ENCODE assay signal across 9 cellular contexts in genomic region chr2:160408575-160409291, GRCh38.
DNase-seq lines count a peak whose midpoint lies in the region; ATAC-seq, FAIRE-seq and TF ChIP-seq lines count a peak whose summit lies in the region.
"Had no signal": no experiment of that assay in that cellular context is flagged by ENCODE, and none has a peak within 500 bp of the region (broad histone marks: within the 10 kb centered on the region; RNA-seq: fewer than 3 reads in every experiment).

No MANE protein-coding gene starts in this region.

- no peak for FAIRE-seq in HepG2 (lab: Jason Lieb, UNC)

- POLR2A ChIA-PET in HepG2 (lab: Yijun Ruan, JAX) = interaction anchor here (1.4 to 2.8 kb wide), 2 partner anchors 84 to 86 kb away, joined by 3 to 9 read pairs; partner anchors contain the start of gene RBMS1

- peak; percentile 38 for ATAC-seq in HepG2
- ATAC-seq in right lobe of liver = no peak

- DNase-seq in HepG2 (ENCODE audit: low spot score) (no peak), right lobe of liver (no peak), colonic mucosa (no peak), uterus (no peak), OCI-M1 (lab: John Stamatoyannopoulos, UW) (no peak), HK-2 (ENCODE audit: unreplicated experiment) (no peak), LoVo (ENCODE audit: low spot score) (no peak)

- H2AFZ ChIP-seq in HepG2 (ENCODE audit: low read length) = no peak overlapping the region

- BruUV-seq in HepG2 (replicated peaks; lab: Mats Ljungman, UMichigan) = TSS peak; percentile 66

- peaks cover 29% of the 10 kb centered on the region for H3K79me2 ChIP-seq in HepG2 (ENCODE audit: insufficient read depth, low read length)

- H4K20me1 ChIP-seq in HepG2 (ENCODE audit: insufficient read depth, low read length) = peaks cover 63% of the 10 kb centered on the region

- 79% methylated on average over 16 of the region's 16 CpGs for WGBS in HepG2 (ENCODE audit: low lambda C conversion rate)
- 70% methylated on average over 7 of the region's 16 CpGs for WGBS in right lobe of liver (ENCODE audit: insufficient coverage, low coverage, low lambda C conversion rate, missing lambda C conversion rate)
- WGBS in mesodermal cell (ENCODE audit: insufficient coverage in 2 of 2), 2 experiments = 10 to 18% methylated on average over 13 to 14 of the region's 16 CpGs

- no peak for TF ChIP-seq POLR2A in HepG2 (IDR thresholded peaks at IDR 0.05; ENCODE audit: insufficient read depth in 1 of 2, low read depth in 2 of 2, low read length in 2 of 2)
- TF ChIP-seq POLR2A in right lobe of liver (IDR thresholded peaks at IDR 0.05) = no peak
- TF ChIP-seq POLR2A in uterus (IDR thresholded peaks at IDR 0.05) = no peak

- intact Hi-C loops in HepG2 (cut with micrococcal nuclease; ENCODE audit: unreplicated experiment) (loop anchor here (2.0 to 5.0 kb wide), 3 partner anchors 80 to 184 kb away; no protein-coding TSS in a partner anchor), right lobe of liver (cut with DNase I) (no loop called here), colonic mucosa (cut with DNase I) (no loop called here), uterus (cut with DNase I; ENCODE audit: low total_unique reads) (no loop called here)

- H3K4me3 ChIP-seq in HepG2 (replicated peaks in 1 of 3; ENCODE audit: insufficient read depth in 1 of 3, low read depth in 2 of 3, low read length in 3 of 3) = peak overlapping the region in 2 of 3 experiments; percentile 35 to 87; a peak in 3 of 6 replicates
- H3K4me3 ChIP-seq in right lobe of liver = no peak overlapping the region
- H3K4me3 ChIP-seq in colonic mucosa = no peak overlapping the region
- H3K4me3 ChIP-seq in mesodermal cell (ENCODE audit: extremely low read depth, insufficient read depth, low read length, poor library complexity, severe bottlenecking) = peak overlapping the region; percentile 39
- peak overlapping the region; percentile 38 to 98 for H3K4me3 ChIP-seq in uterus

- H3K36me3 ChIP-seq in HepG2 (replicated peaks in 1 of 2; ENCODE audit: control insufficient read depth in 1 of 2, insufficient read depth in 2 of 2, low read length in 2 of 2) (peaks cover 0 to 3% of the 10 kb centered on the region in 2 experiments; a peak in 1 of 5 replicates), right lobe of liver (no peaks in the 10 kb centered on the region), colonic mucosa (no peaks in the 10 kb centered on the region), mesodermal cell (ENCODE audit: control insufficient read depth, insufficient read depth, low read length) (peaks cover 3% of the 10 kb centered on the region), uterus (no peaks in the 10 kb centered on the region)

- H3K9ac ChIP-seq in HepG2 (ENCODE audit: insufficient read depth, low read depth, low read length) (peak overlapping the region; percentile 46; the same call in 1 of the 2 replicates), colonic mucosa (ENCODE audit: low read depth in 2 of 2, low read length in 2 of 2) (no peak overlapping the region)

- no peak for TF ChIP-seq EP300 in HepG2 (IDR thresholded peaks at IDR 0.05; ENCODE audit: low read depth in 2 of 2, low read length in 2 of 2)
- no peak for TF ChIP-seq EP300 in HepG2 (CRISPR knock-in tag; IDR thresholded peaks at IDR 0.05; ENCODE audit: borderline replicate concordance)

- no peak for TF ChIP-seq RAD21 in HepG2 (CRISPR knock-in tag; IDR thresholded peaks at IDR 0.05)

- H3K9me3 ChIP-seq in HepG2 (ENCODE audit: low read length) = no peaks in the 10 kb centered on the region
- no peaks in the 10 kb centered on the region for H3K9me3 ChIP-seq in right lobe of liver
- no peaks in the 10 kb centered on the region for H3K9me3 ChIP-seq in colonic mucosa
- H3K9me3 ChIP-seq in mesodermal cell (ENCODE audit: control insufficient read depth, low read length) = no peaks in the 10 kb centered on the region
- no peaks in the 10 kb centered on the region for H3K9me3 ChIP-seq in uterus

- H3K4me2 ChIP-seq in HepG2 (ENCODE audit: low read depth, low read length) = peak overlapping the region; percentile 74

- CTCF ChIA-PET in HepG2 (lab: Yijun Ruan, JAX; ENCODE audit: low intra/inter-chr PET ratio, low total read pairs) = no interaction called here

- H3K27ac ChIP-seq in HepG2 (ENCODE audit: extremely low read length, insufficient read depth, low read length) (no peak overlapping the region), right lobe of liver (peak overlapping the region in 1 of 3 donors; percentile 9), colonic mucosa (peak overlapping the region; percentile 27), mesodermal cell (ENCODE audit: low read depth, low read length, severe bottlenecking) (peak overlapping the region; percentile 85), uterus (peak overlapping the region; percentile 98 to 99)
- H3K27ac ChIP-seq: HL-60 had no signal

- TF ChIP-seq CTCF in HepG2 (CRISPR knock-in tag; IDR thresholded peaks at IDR 0.05) (no peak), right lobe of liver (IDR thresholded peaks at IDR 0.05) (no peak), colonic mucosa (IDR thresholded peaks at IDR 0.05) (peak; percentile 8), uterus (IDR thresholded peaks at IDR 0.05) (peak in 3 of 4 experiments; percentile 9 to 26 (median 23))

- in situ Hi-C loops in HepG2 (cut with HindIII; ENCODE audit: extremely low pct_ligation_motif_present, low pct_unique_long_range_greater_than_20kb) = loop anchor here (5.0 kb wide), 1 partner anchor 76 kb away; no protein-coding TSS in a partner anchor

- H3K27me3 ChIP-seq in HepG2 (ENCODE audit: control insufficient read depth in 1 of 2, insufficient read depth in 2 of 2, low read length in 2 of 2) (no peaks in the 10 kb centered on the region; a peak in 1 of 5 replicates), right lobe of liver (no peaks in the 10 kb centered on the region), colonic mucosa (peaks cover 11% of the 10 kb centered on the region), uterus (no peaks in the 10 kb centered on the region)

- peaks cover 49% of the 10 kb centered on the region for H3K4me1 ChIP-seq in HepG2 (ENCODE audit: insufficient read depth, low read length)
- H3K4me1 ChIP-seq in right lobe of liver = no peaks in the 10 kb centered on the region
- H3K4me1 ChIP-seq in colonic mucosa = peaks cover 6% of the 10 kb centered on the region
- peaks cover 24% of the 10 kb centered on the region for H3K4me1 ChIP-seq in mesodermal cell (ENCODE audit: control insufficient read depth, insufficient read depth, low read length, poor library complexity, severe bottlenecking)
- peaks cover under 1 to 18% of the 10 kb centered on the region in 2 donors for H3K4me1 ChIP-seq in uterus

TF ChIP-seq in HepG2, 621 proteins besides CTCF, POLR2A, EP300 and RAD21:
- TF ChIP-seq ZNF557 (CRISPR knock-in tag; IDR thresholded peaks at IDR 0.05) (no peak), RORA (CRISPR knock-in tag; IDR thresholded peaks at IDR 0.05) (0 out of 2 replicates have a peak, but pooled peaks have one; percentile 7), GABPB1 (CRISPR knock-in tag; IDR thresholded peaks at IDR 0.05) (no peak), ZNF280B (CRISPR knock-in tag; IDR thresholded peaks at IDR 0.05; ENCODE audit: borderline replicate concordance) (no peak), ZNF775 (CRISPR knock-in tag; IDR thresholded peaks at IDR 0.05; ENCODE audit: borderline replicate concordance) (no peak), ASH2L (IDR thresholded peaks at IDR 0.05; ENCODE audit: insufficient read length, low read depth, low read length) (peak; percentile 12), ZBTB38 (CRISPR knock-in tag; IDR thresholded peaks at IDR 0.05) (peak; percentile 45; the same call in 1 of the 2 replicates)

Comparison
In these comparisons a context has a peak if more than half of its experiments do, and no peak if none do; other contexts are left out.
1. H3K4me3 ChIP-seq: peak in HepG2 (2 of 3), mesodermal cell (single experiment) and uterus (2 of 2); none in right lobe of liver (0 of 3) and colonic mucosa (single experiment).
2. CTCF ChIP-seq: peak in colonic mucosa (single experiment) and uterus (3 of 4); none in HepG2 (single experiment) and right lobe of liver (0 of 4).